ENCODE assay signal across 8 cellular contexts in genomic region chr4:89657931-89658700, GRCh38.
DNase-seq lines count a peak whose midpoint lies in the region; ATAC-seq, FAIRE-seq and TF ChIP-seq lines count a peak whose summit lies in the region.

No MANE protein-coding gene starts in this region.

- FAIRE-seq in GM18507 (lab: Jason Lieb, UNC): peak; percentile 58

- no peak overlapping the region for H3K27ac ChIP-seq in upper lobe of left lung

- DNase-seq in AG10803 (ENCODE audit: low read depth) (peak; percentile 39), GM18507 (ENCODE audit: extremely low spot score, insufficient read length, low read depth) (no peak), OCI-M1 (lab: John Stamatoyannopoulos, UW) (peak; percentile 74), glutamatergic neuron (no peak), upper lobe of left lung (no peak)
- no peak for DNase-seq in stimulated activated effector memory CD8-positive, alpha-beta T cell treated with anti-CD3 and anti-CD28 coated beads, Interleukin-12 subunit alpha, Interleukin-12 subunit beta, amount 100 ng/mL, for 72 hours (ENCODE audit: low spot score in 2 of 2)

- H3K4me3 ChIP-seq in AG10803 (ENCODE audit: low read length) (no peak overlapping the region), upper lobe of left lung (no peak overlapping the region)

- no peaks in the 10 kb centered on the region for H3K9me3 ChIP-seq in upper lobe of left lung

- peak; percentile 67 for TF ChIP-seq CTCF in AG10803 (conservative IDR thresholded peaks at IDR 0.05; ENCODE audit: low read length)
- peak; percentile 35 for TF ChIP-seq CTCF in glutamatergic neuron (IDR thresholded peaks at IDR 0.05; ENCODE audit: partially characterized antibody, unreplicated experiment)
- peak in 1 of 6 experiments; percentile 11 for TF ChIP-seq CTCF in upper lobe of left lung (IDR thresholded peaks at IDR 0.05)

- H3K9me3 Mint-ChIP-seq in glutamatergic neuron (ENCODE audit: unreplicated experiment): no peaks in the 10 kb centered on the region
- H3K9me3 Mint-ChIP-seq in stimulated activated effector memory CD8-positive, alpha-beta T cell treated with anti-CD3 and anti-CD28 coated beads, Interleukin-12 subunit alpha, Interleukin-12 subunit beta, amount 100 ng/mL, for 72 hours: no peaks in the 10 kb centered on the region

- no peak overlapping the region for H3K4me3 Mint-ChIP-seq in glutamatergic neuron (ENCODE audit: unreplicated experiment)
- no peak overlapping the region for H3K4me3 Mint-ChIP-seq in stimulated activated effector memory CD8-positive, alpha-beta T cell treated with anti-CD3 and anti-CD28 coated beads, Interleukin-12 subunit alpha, Interleukin-12 subunit beta, amount 100 ng/mL, for 72 hours

- H3K36me3 ChIP-seq in upper lobe of left lung: no peaks in the 10 kb centered on the region

- peaks cover 7% of the 10 kb centered on the region for H3K4me1 Mint-ChIP-seq in glutamatergic neuron (ENCODE audit: low read depth, unreplicated experiment)
- no peaks in the 10 kb centered on the region for H3K4me1 Mint-ChIP-seq in stimulated activated effector memory CD8-positive, alpha-beta T cell treated with anti-CD3 and anti-CD28 coated beads, Interleukin-12 subunit alpha, Interleukin-12 subunit beta, amount 100 ng/mL, for 72 hours

- H3K4me1 ChIP-seq in upper lobe of left lung: no peaks in the 10 kb centered on the region

- no peaks in the 10 kb centered on the region for H3K27me3 Mint-ChIP-seq in glutamatergic neuron (ENCODE audit: unreplicated experiment)

- TF ChIP-seq POLR2A in upper lobe of left lung (IDR thresholded peaks at IDR 0.05): no peak

- ATAC-seq in HG03025 (IDR thresholded peaks at IDR 0.05; ENCODE audit: low FRiP score, unreplicated experiment) (peak; percentile 54), HG02970 (IDR thresholded peaks at IDR 0.05; ENCODE audit: low FRiP score, unreplicated experiment) (no peak), upper lobe of left lung (ENCODE audit: low FRiP score in 2 of 2) (no peak)
- ATAC-seq in stimulated activated effector memory CD8-positive, alpha-beta T cell treated with anti-CD3 and anti-CD28 coated beads, Interleukin-12 subunit alpha, Interleukin-12 subunit beta, amount 100 ng/mL, for 72 hours: no peak

- no peak for TF ChIP-seq EP300 in upper lobe of left lung (IDR thresholded peaks at IDR 0.05)

- no peaks in the 10 kb centered on the region for H3K27me3 ChIP-seq in upper lobe of left lung

- 50 to 55% methylated on average over 3 of the region's 3 CpGs for WGBS in upper lobe of left lung, 2 donors

- no peaks in the 10 kb centered on the region for H3K36me3 Mint-ChIP-seq in glutamatergic neuron (ENCODE audit: unreplicated experiment)
- H3K36me3 Mint-ChIP-seq in stimulated activated effector memory CD8-positive, alpha-beta T cell treated with anti-CD3 and anti-CD28 coated beads, Interleukin-12 subunit alpha, Interleukin-12 subunit beta, amount 100 ng/mL, for 72 hours: no peaks in the 10 kb centered on the region

- H3K27ac Mint-ChIP-seq in glutamatergic neuron (ENCODE audit: unreplicated experiment): no peak overlapping the region
- no peak overlapping the region for H3K27ac Mint-ChIP-seq in stimulated activated effector memory CD8-positive, alpha-beta T cell treated with anti-CD3 and anti-CD28 coated beads, Interleukin-12 subunit alpha, Interleukin-12 subunit beta, amount 100 ng/mL, for 72 hours

Comparison
In these comparisons a context has a peak if more than half of its experiments do, and no peak if none do; other contexts are left out.
1. DNase-seq: peak in AG10803 (single experiment) and OCI-M1 (single experiment); none in GM18507 (single experiment), glutamatergic neuron (single experiment), upper lobe of left lung (0 of 2) and stimulated activated effector memory CD8-positive, alpha-beta T cell treated with anti-CD3 and anti-CD28 coated beads, Interleukin-12 subunit alpha, Interleukin-12 subunit beta, amount 100 ng/mL, for 72 hours (0 of 2).